In the genomic region with DNA sequence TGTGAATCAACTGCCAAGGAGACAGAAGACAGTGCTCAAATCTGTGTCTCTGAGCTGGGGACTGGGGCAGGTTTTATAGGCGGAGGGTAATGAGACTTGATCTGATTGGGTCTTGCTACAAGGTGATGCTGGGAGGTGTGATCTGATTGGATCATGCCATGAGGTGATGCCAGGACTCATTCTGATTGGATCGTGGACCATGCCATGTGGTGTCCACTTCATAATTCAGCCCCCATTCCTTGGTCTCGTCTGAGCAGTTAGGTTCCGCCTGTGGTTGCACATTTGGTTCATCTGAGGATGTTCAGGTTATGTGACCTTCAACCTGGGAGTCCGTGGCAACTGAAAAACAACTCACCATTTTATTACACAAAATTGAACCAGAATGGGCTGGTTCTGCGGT, we compare ENCODE assay signal across 31 cellular contexts. TPM values are rescaled to one million over a fixed set of nuclear protein-coding genes. Genes with fewer than 3 reads are reported as not detected.
A peak's percentile ranks its signal among the peaks of the same experiment; 100 is the strongest.
DNase-seq lines count a peak whose midpoint lies in the region; ATAC-seq and TF ChIP-seq lines count a peak whose summit lies in the region.
"Had no signal": no experiment of that assay in that cellular context is flagged by ENCODE, and none has a peak within 500 bp of the region (broad histone marks: within the 10 kb centered on the region; RNA-seq: fewer than 3 reads in every experiment).

No MANE protein-coding gene starts in this region.

- H3K4me3 Mint-ChIP-seq in natural killer cell treated with Interleukin-12 subunit alpha and Interleukin-12 subunit beta and Interleukin-15 and Interleukin-18, amount 100 ng/mL, for 72 hours = no peak overlapping the region
- H3K4me3 Mint-ChIP-seq in activated CD4-positive, alpha-beta T cell treated with anti-CD3 and anti-CD28 coated beads for 36 hours = no peak overlapping the region
- H3K4me3 Mint-ChIP-seq: CD14-positive monocyte; CD8-positive, alpha-beta memory T cell; T-cell had no signal

- no peaks in the 10 kb centered on the region for H3K36me3 Mint-ChIP-seq in natural killer cell treated with Interleukin-12 subunit alpha and Interleukin-12 subunit beta and Interleukin-15 and Interleukin-18, amount 100 ng/mL, for 72 hours
- no peaks in the 10 kb centered on the region for H3K36me3 Mint-ChIP-seq in activated CD4-positive, alpha-beta T cell treated with anti-CD3 and anti-CD28 coated beads for 36 hours (ENCODE audit: low read depth)
- H3K36me3 Mint-ChIP-seq: CD14-positive monocyte; CD8-positive, alpha-beta memory T cell; T-cell had no signal

- intact Hi-C loops in activated CD4-positive, alpha-beta T cell treated with anti-CD3 and anti-CD28 coated beads for 36 hours (cut with DNase I, micrococcal nuclease) = loop anchor here in 1 of 2 experiments (5.0 kb wide), 1 partner anchor 1243 kb away; no protein-coding TSS in a partner anchor

- POLR2A ChIA-PET in activated CD4-positive, alpha-beta T cell treated with anti-CD3 and anti-CD28 coated beads for 36 hours (lab: Charles Lee) = no interaction called here

- H3K27me3 Mint-ChIP-seq in natural killer cell treated with Interleukin-12 subunit alpha and Interleukin-12 subunit beta and Interleukin-15 and Interleukin-18, amount 100 ng/mL, for 72 hours = peaks cover 6 to 11% of the 10 kb centered on the region in 2 donors
- H3K27me3 Mint-ChIP-seq in activated CD4-positive, alpha-beta T cell treated with anti-CD3 and anti-CD28 coated beads for 36 hours = no peaks in the 10 kb centered on the region
- H3K27me3 Mint-ChIP-seq: T-cell had no signal

- peaks cover 10 to 17% of the 10 kb centered on the region in 2 donors for H3K4me1 Mint-ChIP-seq in natural killer cell treated with Interleukin-12 subunit alpha and Interleukin-12 subunit beta and Interleukin-15 and Interleukin-18, amount 100 ng/mL, for 72 hours (ENCODE audit: low read depth in 2 of 2)
- no peaks in the 10 kb centered on the region for H3K4me1 Mint-ChIP-seq in activated CD4-positive, alpha-beta T cell treated with anti-CD3 and anti-CD28 coated beads for 36 hours

- no peak overlapping the region for H3K27ac ChIP-seq in caudate nucleus (ENCODE audit: low read depth, low read length)
- H3K27ac ChIP-seq: 22Rv1, HL-60, PC-9, SJSA1 had no signal

- H3K9me3 Mint-ChIP-seq in natural killer cell treated with Interleukin-12 subunit alpha and Interleukin-12 subunit beta and Interleukin-15 and Interleukin-18, amount 100 ng/mL, for 72 hours = no peaks in the 10 kb centered on the region
- no peaks in the 10 kb centered on the region for H3K9me3 Mint-ChIP-seq in activated CD4-positive, alpha-beta T cell treated with anti-CD3 and anti-CD28 coated beads for 36 hours (ENCODE audit: low read depth)
- H3K9me3 Mint-ChIP-seq: CD8-positive, alpha-beta memory T cell; T-cell had no signal

- H3K4me3 ChIP-seq in HFF-Myc (replicated peaks; ENCODE audit: low read depth, low read length) = no peak overlapping the region
- H3K4me3 ChIP-seq: PC-9, SJSA1 had no signal

- H3K27ac Mint-ChIP-seq in natural killer cell treated with Interleukin-12 subunit alpha and Interleukin-12 subunit beta and Interleukin-15 and Interleukin-18, amount 100 ng/mL, for 72 hours = no peak overlapping the region
- H3K27ac Mint-ChIP-seq in activated CD4-positive, alpha-beta T cell treated with anti-CD3 and anti-CD28 coated beads for 36 hours = no peak overlapping the region
- H3K27ac Mint-ChIP-seq: T-cell had no signal

- ATAC-seq in natural killer cell treated with Interleukin-12 subunit alpha and Interleukin-12 subunit beta and Interleukin-15 and Interleukin-18, amount 100 ng/mL, for 72 hours = no peak
- ATAC-seq in activated CD4-positive, alpha-beta T cell treated with anti-CD3 and anti-CD28 coated beads for 36 hours = no peak
- ATAC-seq: T-cell had no signal

- DNase-seq in DMS 273 (lab: John Stamatoyannopoulos, UW; ENCODE audit: unreplicated experiment) = peak; percentile 17
- no peak for DNase-seq in DMS 273 treated with DMSO at 0.1 percent for 48 hours (lab: John Stamatoyannopoulos, UW)
- peak; percentile 2 for DNase-seq in HFF-Myc (ENCODE audit: extremely low read depth, low read depth)
- peak; percentile 14 for DNase-seq in M059J (ENCODE audit: low read depth)
- peak; percentile 4 for DNase-seq in left kidney (ENCODE audit: low read depth, low spot score)
- no peak for DNase-seq in natural killer cell treated with Interleukin-12 subunit alpha and Interleukin-12 subunit beta and Interleukin-15 and Interleukin-18, amount 100 ng/mL, for 72 hours (ENCODE audit: low spot score)
- DNase-seq in activated CD4-positive, alpha-beta T cell treated with anti-CD3 and anti-CD28 coated beads for 36 hours = no peak
- DNase-seq in caudate nucleus (lab: John Stamatoyannopoulos, UW) = no peak
- DNase-seq: BE2C; Calu3; CD8-positive, alpha-beta memory T cell; EL; GDM1; HCEC 1CT; KBM-7; NCI-H1092; NCI-H1417 treated with DMSO at 0.1 percent for 48 hours; NCI-H1694 treated with DMSO at 0.1 percent for 48 hours; NCI-H2081; NCI-H226; NCI-H524; NCI-H774; Right ventricle myocardium superior; T-cell had no signal

- TF ChIP-seq CTCF in HFF-Myc (IDR thresholded peaks at IDR 0.05; ENCODE audit: low read depth, low read length, missing control alignments) = no peak

- CTCF ChIA-PET in activated CD4-positive, alpha-beta T cell treated with anti-CD3 and anti-CD28 coated beads for 36 hours (lab: Charles Lee) = interaction anchor here (1.5 to 1.9 kb wide), 3 partner anchors 8 to 47 kb away, joined by 3 to 11 read pairs (median 5); no protein-coding TSS in a partner anchor

RNA-seq across cellular contexts. Expression of gene OTOA, which starts 41.0 kb away (rescaled TPM):
- total RNA-seq in M059J (2014; rRNA removed; shearing (Covaris generic)) = not detected in 2 replicates
- total RNA-seq in natural killer cell treated with Interleukin-12 subunit alpha and Interleukin-12 subunit beta and Interleukin-15 and Interleukin-18, amount 100 ng/mL, for 72 hours = under 1 TPM; 0.25 to 0.33 TPM
- total RNA-seq in activated CD4-positive, alpha-beta T cell treated with anti-CD3 and anti-CD28 coated beads for 36 hours = under 1 TPM in 1 of 2 experiments, not detected in 1; 0.07 TPM
- total RNA-seq: PC-9, Right ventricle myocardium superior, RPMI7951, SJSA1 had no signal

RNA-seq across cellular contexts. Expression of gene IGSF6, which starts 52.3 kb away (rescaled TPM):
- not detected in 2 replicates for total RNA-seq in M059J (2014; rRNA removed; shearing (Covaris generic))
- not detected for total RNA-seq in natural killer cell treated with Interleukin-12 subunit alpha and Interleukin-12 subunit beta and Interleukin-15 and Interleukin-18, amount 100 ng/mL, for 72 hours
- under 1 TPM; 0.11 to 0.14 TPM for total RNA-seq in activated CD4-positive, alpha-beta T cell treated with anti-CD3 and anti-CD28 coated beads for 36 hours
- total RNA-seq: Calu3, H1, PC-9, RPMI7951, SJSA1 had no signal

Comparison
In these comparisons a context has a peak if more than half of its experiments do, and no peak if none do; other contexts are left out.
1. DNase-seq: peak in DMS 273 (single experiment), HFF-Myc (single experiment), M059J (single experiment) and left kidney (single experiment); none in DMS 273 treated with DMSO at 0.1 percent for 48 hours (single experiment), natural killer cell treated with Interleukin-12 subunit alpha and Interleukin-12 subunit beta and Interleukin-15 and Interleukin-18, amount 100 ng/mL, for 72 hours (single experiment), activated CD4-positive, alpha-beta T cell treated with anti-CD3 and anti-CD28 coated beads for 36 hours (single experiment) and caudate nucleus (0 of 61).